ENCODE assay signal across 2 cellular contexts in genomic region chr5:137090151-137090550, GRCh38.
TF ChIP-seq lines count a peak whose summit lies in the region.

No MANE protein-coding gene starts in this region.

TF ChIP-seq in GM23338, 12 proteins besides CTCF, POLR2A, EP300 and RAD21 (continued from another document):
- TF ChIP-seq ZNF462 (CRISPR knock-in tag; IDR thresholded peaks at IDR 0.05) (no peak), ETS1 (IDR thresholded peaks at IDR 0.05) (no peak), CREB1 (CRISPR knock-in tag; IDR thresholded peaks at IDR 0.05; ENCODE audit: low read depth) (no peak), ZNF331 (CRISPR knock-in tag; IDR thresholded peaks at IDR 0.05; ENCODE audit: low read depth) (no peak), JUNB (IDR thresholded peaks at IDR 0.05; ENCODE audit: unreplicated experiment) (no peak), POLR2AphosphoS5 (IDR thresholded peaks at IDR 0.05; ENCODE audit: low read depth) (no peak)

TF ChIP-seq in SK-N-SH treated with all-trans-retinoic acid at 6 μM for 48 hours, 23 proteins besides CTCF, POLR2A, EP300 and RAD21 (continued from another document):
- no peak for TF ChIP-seq PATZ1 (CRISPR knock-in tag; IDR thresholded peaks at IDR 0.05; ENCODE audit: borderline replicate concordance)
